Comparison of ENCODE assay signal across 29 cellular contexts in genomic region chr9:950139-950538, GRCh38. TPM values are rescaled to one million over a fixed set of nuclear protein-coding genes. Genes with fewer than 3 reads are reported as not detected.
"Had no signal": no experiment of that assay in that cellular context is flagged by ENCODE, and none has a peak within 500 bp of the region (broad histone marks: within the 10 kb centered on the region; RNA-seq: fewer than 3 reads in every experiment).

No MANE protein-coding gene starts in this region.

- H3K9me3 ChIP-seq: Peyer's patch, SJCRH30, SK-N-SH had no signal

- H3K4me1 ChIP-seq: breast epithelium, Peyer's patch, SJCRH30 had no signal

- H3K36me3 ChIP-seq: breast epithelium, Peyer's patch, SJCRH30 had no signal

- H3K9me2 ChIP-seq: SK-N-SH had no signal

- H3K27ac ChIP-seq: breast epithelium, Peyer's patch, RWPE1, SJCRH30 had no signal

- H3K9ac ChIP-seq: SK-N-SH had no signal

- H3K4me3 ChIP-seq: breast epithelium, Peyer's patch, SJCRH30 had no signal

- ATAC-seq: activated CD8-positive, alpha-beta T cell treated with anti-CD3 and anti-CD28 coated beads, Interleukin-2, amount 10 ng/mL, durations not matched to agents 7 days and 5 days; WTC11 had no signal

- H3K4me3 Mint-ChIP-seq: activated CD8-positive, alpha-beta T cell treated with anti-CD3 and anti-CD28 coated beads, Interleukin-2, amount 10 ng/mL, durations not matched to agents 7 days and 5 days; activated naive CD4-positive, alpha-beta T cell treated with anti-CD3 and anti-CD28 coated beads, Interleukin-2, amount 50 U/mL, for 24 hours; activated T-cell treated with anti-CD3 and anti-CD28 coated beads, Interleukin-2, amount 50 U/mL, for 24 hours; activated T-helper 1 cell treated with anti-CD3 and anti-CD28 coated beads, Interleukin-12 subunit alpha, Interleukin-12 subunit beta, Interleukin-2, Interleukin-4 antibody, amounts not matched to agents 30 ng/mL and 10 ng/mL and 1 ng/mL, durations not matched to agents 14 hours and 24 hours and 36 hours; WTC11 had no signal

- DNase-seq: activated CD4-positive, alpha-beta T cell treated with anti-CD3 and anti-CD28 coated beads for 48 hours; activated CD4-positive, alpha-beta T cell treated with anti-CD3 and anti-CD28 coated beads, Interleukin-2, amount 50 U/mL, for 4 hours; activated CD4-positive, CD25-positive, alpha-beta regulatory T cell treated with anti-CD3 and anti-CD28 coated beads, Interleukin-2, amount 50 U/mL, for 72 hours; activated CD8-positive, alpha-beta T cell treated with anti-CD3 and anti-CD28 coated beads, Interleukin-2, amount 10 ng/mL, durations not matched to agents 7 days and 5 days; activated effector memory CD4-positive, alpha-beta T cell treated with Interleukin-2 at 50 U/mL for 16 hours; activated naive CD4-positive, alpha-beta T cell; activated T-cell treated with anti-CD3 and anti-CD28 coated beads, Interleukin-2, amount 50 U/mL, for 24 hours; aorta; caudate nucleus; Karpas-422; NCI-H1048; NCI-H146; NCI-H187 treated with DMSO at 0.1 percent for 48 hours; NCI-H2171 treated with DMSO at 0.1 percent for 48 hours; NCI-H226; NCI-H526 treated with DMSO at 0.1 percent for 48 hours; Peyer's patch; Right ventricle myocardium superior; SJCRH30; SK-N-SH; T-helper 1 cell had no signal

- H3K27ac Mint-ChIP-seq: activated CD8-positive, alpha-beta T cell treated with anti-CD3 and anti-CD28 coated beads, Interleukin-2, amount 10 ng/mL, durations not matched to agents 7 days and 5 days; activated naive CD4-positive, alpha-beta T cell treated with anti-CD3 and anti-CD28 coated beads, Interleukin-2, amount 50 U/mL, for 24 hours; activated T-cell treated with anti-CD3 and anti-CD28 coated beads, Interleukin-2, amount 50 U/mL, for 24 hours; activated T-helper 1 cell treated with anti-CD3 and anti-CD28 coated beads, Interleukin-12 subunit alpha, Interleukin-12 subunit beta, Interleukin-2, Interleukin-4 antibody, amounts not matched to agents 30 ng/mL and 10 ng/mL and 1 ng/mL, durations not matched to agents 14 hours and 24 hours and 36 hours; WTC11 had no signal

- H3K27me3 ChIP-seq: Peyer's patch, SJCRH30 had no signal

- H3K4me2 ChIP-seq: SK-N-SH had no signal

- H3K36me3 Mint-ChIP-seq: WTC11 had no signal

- H3K4me1 Mint-ChIP-seq: activated naive CD4-positive, alpha-beta T cell treated with anti-CD3 and anti-CD28 coated beads, Interleukin-2, amount 50 U/mL, for 24 hours had no signal

- H3K9me3 Mint-ChIP-seq: activated naive CD4-positive, alpha-beta T cell treated with anti-CD3 and anti-CD28 coated beads, Interleukin-2, amount 50 U/mL, for 24 hours; activated T-cell treated with anti-CD3 and anti-CD28 coated beads, Interleukin-2, amount 50 U/mL, for 24 hours; activated T-helper 1 cell treated with anti-CD3 and anti-CD28 coated beads, Interleukin-12 subunit alpha, Interleukin-12 subunit beta, Interleukin-2, Interleukin-4 antibody, amounts not matched to agents 30 ng/mL and 10 ng/mL and 1 ng/mL, durations not matched to agents 14 hours and 24 hours and 36 hours; WTC11 had no signal

RNA-seq across cellular contexts. Expression of gene DMRT3, which starts 26.3 kb away (rescaled TPM):
- total RNA-seq: activated CD8-positive, alpha-beta T cell treated with anti-CD3 and anti-CD28 coated beads, Interleukin-2, amount 10 ng/mL, durations not matched to agents 7 days and 5 days; activated T-helper 1 cell treated with anti-CD3 and anti-CD28 coated beads, Interleukin-12 subunit alpha, Interleukin-12 subunit beta, Interleukin-2, Interleukin-4 antibody, amounts not matched to agents 30 ng/mL and 10 ng/mL and 1 ng/mL, durations not matched to agents 14 hours and 24 hours and 36 hours; cerebellum; NCI-H460; Peyer's patch; Right ventricle myocardium superior; SJCRH30; T-helper 2 cell treated with Interferon-gamma antibody and Interleukin-4, amounts not matched to agents 100 ng/mL and 5 ng/mL, for 36 hours; WTC11 had no signal
- polyA plus RNA-seq: aorta, SK-N-SH had no signal
